Comparison of ENCODE assay signal across 12 cellular contexts in the genomic region with DNA sequence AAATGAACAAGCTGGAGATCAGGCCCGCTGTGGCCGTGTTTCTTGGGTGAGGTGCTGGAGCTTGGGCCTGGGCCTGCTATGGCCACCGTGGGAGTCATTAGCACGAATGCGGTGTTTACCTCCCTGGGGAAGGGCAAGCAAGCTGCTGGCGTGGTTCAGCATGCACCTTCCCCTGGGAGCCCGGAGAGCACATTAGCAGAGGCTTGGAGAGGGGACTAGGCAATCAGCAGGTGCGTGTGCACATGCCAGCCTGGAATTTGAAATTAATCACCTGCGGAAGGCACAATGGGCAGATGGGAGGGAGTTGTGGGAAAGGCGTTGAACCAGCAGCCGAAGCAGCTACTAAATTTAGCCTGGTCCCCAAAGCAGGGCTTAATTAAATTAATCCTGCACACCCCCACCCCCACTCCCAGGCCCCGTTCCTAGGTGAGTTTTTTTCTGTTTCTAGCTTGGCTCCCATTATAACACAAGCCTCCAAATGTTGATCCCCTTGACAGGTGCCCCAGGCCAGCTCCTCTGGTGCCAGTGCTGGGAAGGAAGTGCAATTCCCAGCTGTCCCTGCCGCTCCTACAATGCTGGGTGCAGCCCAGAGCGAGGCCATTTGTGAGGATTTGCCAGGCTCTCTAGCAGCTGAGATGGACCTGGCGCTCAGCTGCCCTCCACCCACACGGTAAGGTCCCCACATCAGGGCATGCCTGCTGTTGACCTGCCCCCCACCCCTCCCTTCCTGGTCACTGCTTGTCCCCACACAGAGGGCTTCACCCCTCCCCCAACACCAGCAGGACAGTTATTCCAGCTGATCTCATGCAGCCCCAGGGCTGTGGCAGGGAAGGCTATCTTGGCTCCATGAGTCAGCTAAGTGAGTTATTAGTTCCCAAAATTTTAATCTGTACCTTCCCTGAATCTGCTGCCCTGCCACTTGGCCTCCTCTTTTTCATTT.
A peak's percentile ranks its signal among the peaks of the same experiment; 100 is the strongest.
DNase-seq lines count a peak whose midpoint lies in the region; ATAC-seq and FAIRE-seq lines count a peak whose summit lies in the region.
"Had no signal": no experiment of that assay in that cellular context is flagged by ENCODE, and none has a peak within 500 bp of the region (broad histone marks: within the 10 kb centered on the region; RNA-seq: fewer than 3 reads in every experiment).

No MANE protein-coding gene starts in this region.

- H3K36me3 ChIP-seq in SJCRH30, result no peaks in the 10 kb centered on the region

- no peaks in the 10 kb centered on the region for H3K27me3 ChIP-seq in SJCRH30

- H3K9me3 ChIP-seq in SJCRH30 (replicated peaks), result no peaks in the 10 kb centered on the region

- no peak overlapping the region for H3K4me3 ChIP-seq in SJCRH30

- FAIRE-seq in RCC 7860 (lab: Jason Lieb, UNC), result no peak
- FAIRE-seq: small intestine had no signal

- peak; percentile 9 for DNase-seq in EH (ENCODE audit: low read depth)
- DNase-seq in NCI-H1694 (lab: John Stamatoyannopoulos, UW), result peak; percentile 28
- peak; percentile 80 to 88 for DNase-seq in SJCRH30
- DNase-seq in myocyte (ENCODE audit: low read depth), result peak; percentile 99
- DNase-seq in RCC 7860 (ENCODE audit: low spot score), result no peak
- DNase-seq in SIG-M5 treated with dmso at 0.1 percent for 504 hours (lab: John Stamatoyannopoulos, UW; ENCODE audit: unreplicated experiment), result no peak
- no peak for DNase-seq in DMS114 treated with DMSO at 0.1 percent for 48 hours (lab: John Stamatoyannopoulos, UW; ENCODE audit: unreplicated experiment)
- DNase-seq: activated CD4-positive, alpha-beta T cell treated with anti-CD3 and anti-CD28 coated beads, Interleukin-2, amount 50 U/mL, for 48 hours; HFFc6; small intestine had no signal

- H3K4me1 ChIP-seq in SJCRH30, result peaks cover 12% of the 10 kb centered on the region

- peak overlapping the region; percentile 54 for H3K27ac ChIP-seq in SJCRH30

- no peak for ATAC-seq in HG03175 (IDR thresholded peaks at IDR 0.05; ENCODE audit: unreplicated experiment)
- ATAC-seq: stimulated activated effector memory CD8-positive, alpha-beta T cell treated with anti-CD3 and anti-CD28 coated beads, Interleukin-12 subunit alpha, Interleukin-12 subunit beta, amount 100 ng/mL, for 72 hours had no signal

Comparison
In these comparisons a context has a peak if more than half of its experiments do, and no peak if none do; other contexts are left out.
1. DNase-seq: peak in EH (single experiment), NCI-H1694 (single experiment), SJCRH30 (2 of 2) and myocyte (single experiment); none in RCC 7860 (single experiment), SIG-M5 treated with dmso at 0.1 percent for 504 hours (single experiment) and DMS114 treated with DMSO at 0.1 percent for 48 hours (single experiment).